In the genomic region with DNA sequence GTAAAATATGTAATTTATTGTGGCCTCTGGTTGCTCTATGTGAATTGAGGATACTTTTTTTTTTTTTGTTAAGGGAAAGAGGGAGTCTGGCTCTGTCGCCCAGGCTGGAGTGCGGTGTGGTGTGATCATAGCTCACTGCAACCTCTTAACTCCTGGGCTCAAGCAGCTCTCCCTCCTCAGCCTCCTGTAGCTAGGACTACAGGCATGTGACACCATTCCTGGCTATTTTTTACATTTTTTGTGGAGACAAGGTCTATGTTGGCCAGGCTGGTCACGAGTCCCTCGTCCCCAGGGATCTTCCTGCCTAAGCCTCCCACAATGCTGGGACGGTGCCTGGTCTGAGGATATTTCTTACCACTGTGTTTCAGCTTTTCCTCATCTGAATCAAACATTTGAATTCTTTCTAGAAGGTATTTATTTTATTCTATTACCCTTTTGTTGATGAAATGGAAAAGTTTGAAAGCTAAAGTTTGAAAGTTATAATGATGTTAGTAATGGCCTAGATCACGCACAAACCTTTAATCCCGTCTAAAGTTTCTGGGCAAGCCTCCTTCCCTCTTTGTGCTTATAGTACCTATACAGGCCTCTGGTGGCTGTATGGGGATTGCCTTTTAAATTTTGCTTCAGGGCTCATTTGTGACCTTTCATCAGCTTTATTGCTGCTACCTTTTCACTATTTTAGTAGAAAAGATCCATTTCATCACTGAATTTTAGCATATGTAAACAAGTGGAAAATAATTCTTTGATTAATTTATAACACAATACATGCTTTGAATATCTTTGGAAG, we compare ENCODE assay signal across 8 cellular contexts. TPM values are rescaled to one million over a fixed set of nuclear protein-coding genes. Genes with fewer than 3 reads are reported as not detected.
A peak's percentile ranks its signal among the peaks of the same experiment; 100 is the strongest.
DNase-seq lines count a peak whose midpoint lies in the region; ATAC-seq and TF ChIP-seq lines count a peak whose summit lies in the region.

No MANE protein-coding gene starts in this region.

- 0 to 10% methylated on average over 2 to 7 of the region's 7 CpGs for WGBS in endodermal cell (ENCODE audit: insufficient coverage in 1 of 2, insufficient read length in 1 of 2), 2 experiments
- WGBS in aorta, 2 donors, result 4 to 5% methylated on average over 7 of the region's 7 CpGs

- TF ChIP-seq CTCF in GM20000 (IDR thresholded peaks at IDR 0.05; ENCODE audit: extremely low read depth, missing control alignments) (no peak), endodermal cell (conservative IDR thresholded peaks at IDR 0.05) (peak; percentile 71), mesothelial cell of epicardium (IDR thresholded peaks at IDR 0.05; ENCODE audit: unreplicated experiment) (no peak)

- H3K9me3 ChIP-seq in SK-N-MC (ENCODE audit: low read depth, low read length), result no peaks in the 10 kb centered on the region
- no peaks in the 10 kb centered on the region for H3K9me3 ChIP-seq in endodermal cell (ENCODE audit: control insufficient read depth, low read length)
- H3K9me3 ChIP-seq in aorta (ENCODE audit: control insufficient read depth, low read length), result no peaks in the 10 kb centered on the region

- H3K4me3 ChIP-seq in SK-N-MC (peak overlapping the region; percentile 100), endodermal cell (ENCODE audit: low read length) (peak overlapping the region; percentile 92), aorta (ENCODE audit: low read length in 2 of 2) (peak overlapping the region in 1 of 2 donors; percentile 98)

- H3K4me3 Mint-ChIP-seq in endodermal cell (peak overlapping the region; percentile 99), mesothelial cell of epicardium (peak overlapping the region; percentile 98)

- no peaks in the 10 kb centered on the region for H3K27me3 ChIP-seq in endodermal cell (ENCODE audit: control insufficient read depth, insufficient read depth, low read length, poor library complexity, severe bottlenecking)
- no peaks in the 10 kb centered on the region for H3K27me3 ChIP-seq in aorta (ENCODE audit: control insufficient read depth in 1 of 2, insufficient read depth in 2 of 2, low read length in 1 of 2)

- H3K4me1 ChIP-seq in endodermal cell (ENCODE audit: control insufficient read depth, insufficient read depth, low read length) (peaks cover 2% of the 10 kb centered on the region), aorta (ENCODE audit: control insufficient read depth in 1 of 2, insufficient read depth in 2 of 2, low read length in 2 of 2) (no peaks in the 10 kb centered on the region)

- no peaks in the 10 kb centered on the region for H3K9me3 Mint-ChIP-seq in endodermal cell
- H3K9me3 Mint-ChIP-seq in mesothelial cell of epicardium, result no peaks in the 10 kb centered on the region

- DNase-seq in Ammon's horn (ENCODE audit: low spot score) (peak; percentile 40), GM20000 (ENCODE audit: low spot score) (peak; percentile 21), SK-N-MC (ENCODE audit: low read depth, low spot score) (no peak), endodermal cell (peak; percentile 73), mesothelial cell of epicardium (ENCODE audit: low spot score in 2 of 2, unreplicated experiment in 2 of 2) (no peak), aorta (peak; percentile 69 to 88), NK-92 (lab: John Stamatoyannopoulos, UW; ENCODE audit: unreplicated experiment) (no peak)

- peak overlapping the region; percentile 93 for H3K9ac ChIP-seq in SK-N-MC (ENCODE audit: insufficient read length)
- H3K9ac ChIP-seq in endodermal cell (ENCODE audit: extremely low read depth, low read length, poor library complexity, severe bottlenecking), result peak overlapping the region; percentile 94

- peaks cover 16% of the 10 kb centered on the region for H3K4me1 Mint-ChIP-seq in endodermal cell
- peaks cover 38% of the 10 kb centered on the region for H3K4me1 Mint-ChIP-seq in mesothelial cell of epicardium

- intact Hi-C loops in aorta (cut with DNase I), result loop anchor here in 1 of 2 donors (2.0 kb wide), 1 partner anchor 29 kb away; a partner anchor contains a TSS

- peak overlapping the region; percentile 100 for H3K27ac Mint-ChIP-seq in endodermal cell
- H3K27ac Mint-ChIP-seq in mesothelial cell of epicardium, result peak overlapping the region; percentile 99

- ATAC-seq in aorta (ENCODE audit: low FRiP score) (peak; percentile 59), HG02678 (IDR thresholded peaks at IDR 0.05; ENCODE audit: unreplicated experiment) (no peak)

- peaks cover 21% of the 10 kb centered on the region for H3K36me3 Mint-ChIP-seq in endodermal cell (ENCODE audit: low read depth)
- peaks cover 7% of the 10 kb centered on the region for H3K36me3 Mint-ChIP-seq in mesothelial cell of epicardium

- H3K36me3 ChIP-seq in SK-N-MC (ENCODE audit: insufficient read depth, low read length) (peaks cover 19% of the 10 kb centered on the region), endodermal cell (ENCODE audit: control insufficient read depth, insufficient read depth, low read length) (peaks cover 21% of the 10 kb centered on the region), aorta (ENCODE audit: control insufficient read depth in 1 of 2, insufficient read depth in 2 of 2, low read length in 1 of 2) (no peaks in the 10 kb centered on the region)

- H3K27me3 Mint-ChIP-seq in endodermal cell (ENCODE audit: insufficient read depth), result no peaks in the 10 kb centered on the region
- H3K27me3 Mint-ChIP-seq in mesothelial cell of epicardium (ENCODE audit: low read depth), result no peaks in the 10 kb centered on the region

- H3K27ac ChIP-seq in SK-N-MC, result no peak overlapping the region
- peak overlapping the region; percentile 93 for H3K27ac ChIP-seq in endodermal cell (ENCODE audit: low read depth, low read length)
- peak overlapping the region in 1 of 2 donors; percentile 23 for H3K27ac ChIP-seq in aorta (ENCODE audit: low read depth in 1 of 2, low read length in 2 of 2)

RNA-seq across cellular contexts. Expression of a gene that starts 2.0 kb away (rescaled TPM):
- 10 to 100 TPM; 54.3 to 57.6 TPM for total RNA-seq in endodermal cell
- polyA plus RNA-seq in endodermal cell (2013, experiment 1 of 2), result 56.9 TPM
- polyA plus RNA-seq in endodermal cell (2013, experiment 2 of 2), result 47.7 TPM
- 52.5 to 54.3 TPM (median 54.3 TPM) in 3 replicates for total RNA-seq in mesothelial cell of epicardium
- total RNA-seq in aorta, result 100 to 1,000 TPM in 1 of 2 donors, 10 to 100 TPM in 1; 67.0 to 138 TPM
- polyA plus RNA-seq in aorta, result 10 to 100 TPM; 37.6 to 71.4 TPM

RNA-seq across cellular contexts. Expression of a gene that starts 28.5 kb away (rescaled TPM):
- total RNA-seq in endodermal cell (1 to 10 TPM; 1.1 to 4.2 TPM), mesothelial cell of epicardium (1.6 to 2.2 TPM (median 1.8 TPM) in 3 replicates), aorta (10 to 100 TPM in 1 of 2 donors, 1 to 10 TPM in 1; 5.4 to 12.1 TPM)
- 1.9 TPM for polyA plus RNA-seq in endodermal cell (2013, experiment 1 of 2)
- polyA plus RNA-seq in endodermal cell (2013, experiment 2 of 2), result 0.99 TPM
- polyA plus RNA-seq in aorta, result 1 to 10 TPM; 4.7 to 4.9 TPM

Comparison
In these comparisons a context has a peak if more than half of its experiments do, and no peak if none do; other contexts are left out.
1. DNase-seq: peak in Ammon's horn (single experiment), GM20000 (single experiment), endodermal cell (single experiment) and aorta (2 of 2); none in SK-N-MC (single experiment), mesothelial cell of epicardium (0 of 2) and NK-92 (single experiment).